ENCODE assay signal across 10 cellular contexts in genomic region chr4:15913631-15913970, GRCh38. TPM values are rescaled to one million over a fixed set of nuclear protein-coding genes. Genes with fewer than 3 reads are reported as not detected.
DNase-seq lines count a peak whose midpoint lies in the region; ATAC-seq and TF ChIP-seq lines count a peak whose summit lies in the region.
"Had no signal": no experiment of that assay in that cellular context is flagged by ENCODE, and none has a peak within 500 bp of the region (broad histone marks: within the 10 kb centered on the region; RNA-seq: fewer than 3 reads in every experiment).

No MANE protein-coding gene starts in this region.

- intact Hi-C loops in prostate gland (cut with DNase I): no loop called here

- in situ Hi-C loops in SK-MEL-5 (cut with HindIII; ENCODE audit: low pct_unique_long_range_greater_than_20kb, low sequenced_read_pairs): no loop called here

- H3K4me3 Mint-ChIP-seq in glutamatergic neuron (ENCODE audit: unreplicated experiment): no peak overlapping the region

- H3K9me3 Mint-ChIP-seq in glutamatergic neuron (ENCODE audit: unreplicated experiment): no peaks in the 10 kb centered on the region

- no peaks in the 10 kb centered on the region for H3K4me1 ChIP-seq in prostate gland (replicated peaks)

- ATAC-seq in HG02840 (IDR thresholded peaks at IDR 0.05; ENCODE audit: low FRiP score, unreplicated experiment): no peak
- ATAC-seq in HG02678 (IDR thresholded peaks at IDR 0.05; ENCODE audit: unreplicated experiment): no peak

- no peak for TF ChIP-seq CTCF in retinal pigment epithelial cell (conservative IDR thresholded peaks at IDR 0.05; ENCODE audit: low read depth, low read length)
- TF ChIP-seq CTCF in glutamatergic neuron (IDR thresholded peaks at IDR 0.05; ENCODE audit: partially characterized antibody, unreplicated experiment): no peak
- TF ChIP-seq CTCF in prostate gland (IDR thresholded peaks at IDR 0.05): no peak

- no peaks in the 10 kb centered on the region for H3K4me1 Mint-ChIP-seq in glutamatergic neuron (ENCODE audit: low read depth, unreplicated experiment)

- no peaks in the 10 kb centered on the region for H3K27me3 Mint-ChIP-seq in glutamatergic neuron (ENCODE audit: unreplicated experiment)

- WGBS in prostate gland: 60% methylated on average over 2 of the region's 2 CpGs

- DNase-seq in GM04503 (ENCODE audit: low read depth) (peak; percentile 67), SK-MEL-5 (ENCODE audit: low read depth, low spot score) (peak; percentile 1), fibroblast of peridontal ligament (ENCODE audit: extremely low read depth) (peak; percentile 81), retinal pigment epithelial cell (ENCODE audit: low read depth) (peak; percentile 95), glutamatergic neuron (no peak), prostate gland (ENCODE audit: low spot score) (no peak)
- DNase-seq: MM.1S; stimulated activated CD4-positive, alpha-beta T cell treated with anti-CD3 and anti-CD28 coated beads, Interleukin-15, amount 100 ng/mL, for 24 hours had no signal

- no peaks in the 10 kb centered on the region for H3K36me3 ChIP-seq in prostate gland

- no peaks in the 10 kb centered on the region for H3K27me3 ChIP-seq in prostate gland (replicated peaks; ENCODE audit: insufficient read depth)

- TF ChIP-seq POLR2A in prostate gland (IDR thresholded peaks at IDR 0.05): no peak

- H3K27ac ChIP-seq in prostate gland: no peak overlapping the region

- no peak overlapping the region for H3K27ac Mint-ChIP-seq in glutamatergic neuron (ENCODE audit: unreplicated experiment)

- H3K4me3 ChIP-seq in retinal pigment epithelial cell (ENCODE audit: low read length): no peak overlapping the region
- no peak overlapping the region for H3K4me3 ChIP-seq in prostate gland

- H3K9me3 ChIP-seq in prostate gland: no peaks in the 10 kb centered on the region

- peaks cover 5% of the 10 kb centered on the region for H3K36me3 Mint-ChIP-seq in glutamatergic neuron (ENCODE audit: unreplicated experiment)

RNA-seq across cellular contexts. Expression of gene FGFBP1, which starts 24.9 kb away (rescaled TPM):
- not detected in 2 replicates for total RNA-seq in SK-MEL-5 (2014; rRNA removed; shearing (Covaris generic))
- polyA plus RNA-seq in SK-MEL-5 (2015; cell fraction: cytosol; rRNA removed): not detected in 2 replicates
- not detected in 2 replicates for polyA plus RNA-seq in SK-MEL-5 (2015; cell fraction: nucleus; rRNA removed)
- total RNA-seq in glutamatergic neuron (ENCODE audit: unreplicated experiment) (not detected), prostate gland (1 to 10 TPM; 1.1 to 1.4 TPM)

RNA-seq across cellular contexts. Expression of gene FGFBP2, which starts 49.4 kb away (rescaled TPM):
- 14.5 and 15.4 TPM in 2 replicates for total RNA-seq in SK-MEL-5 (2014; rRNA removed; shearing (Covaris generic))
- 39.0 and 48.5 TPM in 2 replicates for polyA plus RNA-seq in SK-MEL-5 (2015; cell fraction: cytosol; rRNA removed)
- 5.2 and 5.4 TPM in 2 replicates for polyA plus RNA-seq in SK-MEL-5 (2015; cell fraction: nucleus; rRNA removed)
- total RNA-seq in glutamatergic neuron (ENCODE audit: unreplicated experiment) (not detected), prostate gland (10 to 100 TPM in 1 of 2 donors, not detected in 1; 78.8 TPM)

Comparison
In these comparisons a context has a peak if more than half of its experiments do, and no peak if none do; other contexts are left out.
1. DNase-seq: peak in GM04503 (single experiment), SK-MEL-5 (single experiment), fibroblast of peridontal ligament (single experiment) and retinal pigment epithelial cell (single experiment); none in glutamatergic neuron (single experiment) and prostate gland (single experiment).